In the genomic region with DNA sequence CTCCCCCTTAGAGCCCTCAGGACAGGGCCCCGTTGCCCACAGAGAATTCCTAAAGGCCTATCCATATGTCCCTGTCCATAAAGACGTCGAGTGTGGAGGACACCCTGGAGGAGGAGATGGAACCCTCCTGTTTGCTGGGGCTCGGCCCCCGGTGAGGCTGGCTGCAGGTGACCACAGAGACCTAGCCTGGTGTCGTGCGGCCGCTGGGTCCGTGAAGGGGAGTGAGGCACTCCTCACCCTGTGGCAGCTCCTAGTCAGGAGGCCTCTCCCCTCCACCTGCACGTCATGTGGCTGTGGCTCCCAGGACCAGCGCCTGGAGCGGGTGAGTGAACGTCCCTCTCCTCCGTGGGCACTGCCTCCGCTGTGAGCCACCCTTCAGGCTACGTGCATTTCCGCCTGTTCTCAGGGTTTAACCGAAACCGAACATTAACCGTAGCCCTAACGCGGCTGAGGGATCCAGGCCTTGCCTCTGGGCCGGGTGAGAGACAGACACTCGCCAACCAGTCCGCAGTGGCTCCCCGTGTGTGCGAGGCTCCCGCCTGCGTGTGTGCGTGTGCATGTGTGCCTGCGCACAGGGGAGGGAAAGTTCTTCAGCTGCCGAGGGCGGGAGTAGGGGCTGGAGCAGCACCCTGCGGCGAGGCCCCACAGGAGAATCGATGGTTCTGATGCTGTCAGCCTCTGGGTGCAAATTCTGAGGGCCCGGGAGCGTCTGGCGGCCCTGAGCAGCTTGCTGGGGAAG, we compare ENCODE assay signal across 8 cellular contexts. TPM values are rescaled to one million over a fixed set of nuclear protein-coding genes. Genes with fewer than 3 reads are reported as not detected.
DNase-seq lines count a peak whose midpoint lies in the region; ATAC-seq, FAIRE-seq and TF ChIP-seq lines count a peak whose summit lies in the region.
"Had no signal": no experiment of that assay in that cellular context is flagged by ENCODE, and none has a peak within 500 bp of the region (broad histone marks: within the 10 kb centered on the region; RNA-seq: fewer than 3 reads in every experiment).

No MANE protein-coding gene starts in this region.

- BruUV-seq in endothelial cell of umbilical vein (replicated peaks; lab: Mats Ljungman, UMichigan): no TSS peak
- no TSS peak for BruUV-seq in A673 (replicated peaks; lab: Mats Ljungman, UMichigan)

- H3K4me2 ChIP-seq in endothelial cell of umbilical vein (ENCODE audit: insufficient read depth, low read length) (no peak overlapping the region), GM23248 (ENCODE audit: unreplicated experiment) (no peak overlapping the region)

- CTCF ChIA-PET in endothelial cell of umbilical vein (lab: Charles Lee) (interaction anchor here (0.6 to 15.2 kb wide), 18 partner anchors 8 to 748 kb away, joined by 3 to 412 read pairs (median 5); partner anchors contain the start of genes C20orf204, OPRL1, PRPF6 and PTK6), A673 (lab: Charles Lee) (interaction anchor here (0.8 to 1.0 kb wide), 2 partner anchors 10 to 77 kb away, joined by 3 read pairs; no protein-coding TSS in a partner anchor)

- no peaks in the 10 kb centered on the region for H3F3A ChIP-seq in GM23248 (ENCODE audit: insufficient read depth)

- ATAC-seq in GM21423 (IDR thresholded peaks at IDR 0.05; ENCODE audit: unreplicated experiment) (peak; percentile 8), RWPE2 (ENCODE audit: low read depth) (no peak)

- H2AFZ ChIP-seq in endothelial cell of umbilical vein (ENCODE audit: low read depth, low read length) (peak overlapping the region; percentile 59), GM23248 (no peak overlapping the region)

- TF ChIP-seq CTCF in RWPE2 (IDR thresholded peaks at IDR 0.05; ENCODE audit: poor library complexity, severe bottlenecking) (no peak), endothelial cell of umbilical vein (IDR thresholded peaks at IDR 0.05; ENCODE audit: extremely low read depth in 1 of 2, insufficient read depth in 1 of 2, low read depth in 1 of 2, low read length in 2 of 2) (no peak), spleen (IDR thresholded peaks at IDR 0.05 in 8 of 11, conservative IDR thresholded peaks at IDR 0.05 in 3 of 11) (no peak), A673 (conservative IDR thresholded peaks at IDR 0.05; ENCODE audit: low read depth, low read length) (no peak)

- dilution Hi-C loops in endothelial cell of umbilical vein (cut with MboI; ENCODE audit: extremely low pct_ligation_motif_present, low sequenced_read_pairs): no loop called here

- no peaks in the 10 kb centered on the region for H3K79me2 ChIP-seq in endothelial cell of umbilical vein (ENCODE audit: control insufficient read depth, insufficient read depth, low read length)
- H3K79me2 ChIP-seq in GM23248 (ENCODE audit: insufficient read depth): no peaks in the 10 kb centered on the region

- no peak for FAIRE-seq in endothelial cell of umbilical vein (lab: Jason Lieb, UNC)

- H3K36me3 ChIP-seq in RWPE2 (ENCODE audit: low read depth): no peaks in the 10 kb centered on the region
- H3K36me3 ChIP-seq in endothelial cell of umbilical vein (ENCODE audit: control insufficient read depth in 2 of 2, extremely low read depth in 1 of 2, insufficient read depth in 2 of 2, low read length in 2 of 2): no peaks in the 10 kb centered on the region
- H3K36me3 ChIP-seq in spleen: no peaks in the 10 kb centered on the region
- no peaks in the 10 kb centered on the region for H3K36me3 ChIP-seq in A673 (ENCODE audit: insufficient read depth, low read length, poor library complexity, severe bottlenecking)
- H3K36me3 ChIP-seq in GM23248 (ENCODE audit: low read depth): no peaks in the 10 kb centered on the region

- in situ Hi-C loops in GM23248 (cut with MboI): no loop called here

- no peaks in the 10 kb centered on the region for H3K4me1 ChIP-seq in RWPE2 (ENCODE audit: insufficient read depth, poor library complexity, severe bottlenecking)
- H3K4me1 ChIP-seq in endothelial cell of umbilical vein (ENCODE audit: control insufficient read depth, extremely low read depth, insufficient read depth, low read length): peaks cover 56% of the 10 kb centered on the region
- H3K4me1 ChIP-seq in spleen: peaks cover 12 to 70% (median 60%) of the 10 kb centered on the region in 6 donors
- H3K4me1 ChIP-seq in A673 (ENCODE audit: insufficient read depth, low read length, poor library complexity, severe bottlenecking): peaks cover 5% of the 10 kb centered on the region
- H3K4me1 ChIP-seq in GM23248 (ENCODE audit: insufficient read depth): no peaks in the 10 kb centered on the region

- no peaks in the 10 kb centered on the region for H3K9me1 ChIP-seq in endothelial cell of umbilical vein (replicated peaks; ENCODE audit: control insufficient read depth, extremely low read depth, insufficient read depth, low read length)

- POLR2A ChIA-PET in endothelial cell of umbilical vein (lab: Charles Lee) (interaction anchor here (0.7 to 1.9 kb wide), 4 partner anchors 10 to 77 kb away, joined by 3 to 9 read pairs (median 4); no protein-coding TSS in a partner anchor), A673 (lab: Charles Lee; ENCODE audit: low non-redundant PET) (no interaction called here)

- 45 to 58% (median 55%) methylated on average over 23 to 39 of the region's 39 CpGs for WGBS in spleen, 5 donors
- 60 to 71% methylated on average over 33 to 39 of the region's 39 CpGs for WGBS in GM23248 (ENCODE audit: low coverage in 1 of 2, low lambda C conversion rate in 2 of 2, missing lambda C conversion rate in 2 of 2), 2 experiments

- H4K20me1 ChIP-seq in endothelial cell of umbilical vein (replicated peaks; ENCODE audit: control insufficient read depth, extremely low read depth, insufficient read depth, low read length) (no peaks in the 10 kb centered on the region), GM23248 (ENCODE audit: insufficient read depth) (no peaks in the 10 kb centered on the region)

- no peak overlapping the region for H3K4me3 ChIP-seq in RWPE2 (ENCODE audit: severe bottlenecking)
- no peak overlapping the region for H3K4me3 ChIP-seq in endothelial cell of umbilical vein (replicated peaks in 1 of 3; ENCODE audit: insufficient read depth in 1 of 3, low read depth in 1 of 3, low read length in 3 of 3)
- H3K4me3 ChIP-seq in spleen: peak overlapping the region in 6 of 8 donors; percentile 8 to 57 (median 25)
- H3K4me3 ChIP-seq in A673 (ENCODE audit: low read depth, low read length, poor library complexity, severe bottlenecking): no peak overlapping the region
- no peak overlapping the region for H3K4me3 ChIP-seq in GM23248

- DNase-seq in RWPE2 (ENCODE audit: low spot score): peak; percentile 82
- peak; percentile 60 for DNase-seq in endothelial cell of umbilical vein (ENCODE audit: low read depth, low spot score)
- DNase-seq in spleen: peak; percentile 83
- DNase-seq in A673 (ENCODE audit: low spot score): no peak
- DNase-seq in GM23248: no peak
- DNase-seq in amniotic stem cell (lab: John Stamatoyannopoulos, UW): no peak
- DNase-seq: T1000 had no signal

- no peaks in the 10 kb centered on the region for H3K9me2 ChIP-seq in GM23248 (ENCODE audit: insufficient read depth)

- intact Hi-C loops in endothelial cell of umbilical vein (cut with micrococcal nuclease) (loop anchor here (1.0 to 10.0 kb wide), 5 partner anchors 18 to 518 kb away; partner anchors contain the start of genes DNAJC5, PRPF6 and UCKL1), spleen (cut with DNase I; ENCODE audit: low total_unique reads) (no loop called here), A673 (cut with micrococcal nuclease; ENCODE audit: unreplicated experiment) (no loop called here)

- H3K27me3 ChIP-seq in RWPE2 (ENCODE audit: insufficient read depth, poor library complexity, severe bottlenecking): no peaks in the 10 kb centered on the region
- H3K27me3 ChIP-seq in endothelial cell of umbilical vein (ENCODE audit: control insufficient read depth in 2 of 2, insufficient read depth in 2 of 2, low read length in 2 of 2): no peaks in the 10 kb centered on the region
- peaks cover 0 to 53% (median 0%) of the 10 kb centered on the region in 7 donors for H3K27me3 ChIP-seq in spleen (replicated peaks in 1 of 7)
- no peaks in the 10 kb centered on the region for H3K27me3 ChIP-seq in A673 (replicated peaks; ENCODE audit: insufficient read depth, low read depth, low read length, poor library complexity)
- H3K27me3 ChIP-seq in GM23248 (replicated peaks; ENCODE audit: insufficient read depth): no peaks in the 10 kb centered on the region

- TF ChIP-seq POLR2A in endothelial cell of umbilical vein (IDR thresholded peaks at IDR 0.05; ENCODE audit: low read depth, low read length) (no peak), spleen (IDR thresholded peaks at IDR 0.05) (no peak)

- H3K27ac ChIP-seq in RWPE2 (ENCODE audit: poor library complexity, severe bottlenecking): no peak overlapping the region
- H3K27ac ChIP-seq in endothelial cell of umbilical vein (ENCODE audit: insufficient read depth, low read depth, low read length): peak overlapping the region; percentile 40
- H3K27ac ChIP-seq in spleen: peak overlapping the region; percentile 67 to 91 (median 85)
- no peak overlapping the region for H3K27ac ChIP-seq in A673 (ENCODE audit: low read depth, low read length, poor library complexity, severe bottlenecking)
- no peak overlapping the region for H3K27ac ChIP-seq in GM23248

- H3K9ac ChIP-seq in endothelial cell of umbilical vein (replicated peaks; ENCODE audit: extremely low read depth, insufficient read depth, low read length) (peak overlapping the region; percentile 5), GM23248 (no peak overlapping the region)

- H3K9me3 ChIP-seq in RWPE2 (ENCODE audit: severe bottlenecking) (no peaks in the 10 kb centered on the region), endothelial cell of umbilical vein (replicated peaks; ENCODE audit: control insufficient read depth, insufficient read depth, low read length) (no peaks in the 10 kb centered on the region), spleen (no peaks in the 10 kb centered on the region), A673 (ENCODE audit: low read depth, low read length, poor library complexity, severe bottlenecking) (no peaks in the 10 kb centered on the region), GM23248 (ENCODE audit: low read depth) (no peaks in the 10 kb centered on the region)

RNA-seq across cellular contexts. Expression of gene TCEA2, which starts 5.9 kb away (rescaled TPM):
- total RNA-seq in endothelial cell of umbilical vein: 65.5 and 71.3 TPM in 2 replicates
- polyA plus RNA-seq in endothelial cell of umbilical vein: 53.1 and 56.0 TPM in 2 replicates
- polyA plus RNA-seq in endothelial cell of umbilical vein (2011; cell fraction: cytosol; rRNA removed): 37.0 and 47.4 TPM in 2 replicates
- polyA plus RNA-seq in endothelial cell of umbilical vein (2011; cell fraction: nucleus; rRNA removed): 97.1 and 136 TPM in 2 replicates
- polyA plus RNA-seq in endothelial cell of umbilical vein (2012): 46.9 and 80.2 TPM in 2 replicates
- 24.5 and 35.3 TPM in 2 replicates for polyA minus RNA-seq in endothelial cell of umbilical vein
- 19.4 TPM for polyA minus RNA-seq in endothelial cell of umbilical vein (2011; cell fraction: cytosol; rRNA and poly(A)+ RNA removed)
- 15.8 and 34.4 TPM in 2 replicates for polyA minus RNA-seq in endothelial cell of umbilical vein (2011; cell fraction: nucleus; rRNA and poly(A)+ RNA removed)
- 10 to 100 TPM; 18.6 to 60.8 (median 45.0) TPM for total RNA-seq in spleen
- polyA plus RNA-seq in spleen: 10 to 100 TPM; 35.9 to 47.5 (median 41.5) TPM
- 35.0 and 41.3 TPM in 2 replicates for total RNA-seq in A673 (2021)
- total RNA-seq in GM23248 (2014; rRNA removed; shearing (Covaris generic)): 34.3 and 39.2 TPM in 2 replicates
- 67.9 and 70.7 TPM in 2 replicates for polyA plus RNA-seq in GM23248 (2016; fragmentation: Nextera tagmentation; extraction: Ambion mirVana)

RNA-seq across cellular contexts. Expression of gene SOX18, which starts 7.6 kb away (rescaled TPM):
- total RNA-seq in endothelial cell of umbilical vein: 175 and 211 TPM in 2 replicates
- 20.9 and 21.8 TPM in 2 replicates for polyA plus RNA-seq in endothelial cell of umbilical vein
- polyA plus RNA-seq in endothelial cell of umbilical vein (2011; cell fraction: cytosol; rRNA removed): 10.8 and 19.2 TPM in 2 replicates
- polyA plus RNA-seq in endothelial cell of umbilical vein (2011; cell fraction: nucleus; rRNA removed): 9.0 and 10.9 TPM in 2 replicates
- 23.0 and 49.2 TPM in 2 replicates for polyA plus RNA-seq in endothelial cell of umbilical vein (2012)
- polyA minus RNA-seq in endothelial cell of umbilical vein: 3.7 and 6.5 TPM in 2 replicates
- 2.9 TPM for polyA minus RNA-seq in endothelial cell of umbilical vein (2011; cell fraction: cytosol; rRNA and poly(A)+ RNA removed)
- 4.4 and 13.0 TPM in 2 replicates for polyA minus RNA-seq in endothelial cell of umbilical vein (2011; cell fraction: nucleus; rRNA and poly(A)+ RNA removed)
- 10 to 100 TPM; 12.1 to 63.1 (median 42.0) TPM for total RNA-seq in spleen
- 10 to 100 TPM in 2 of 3 donors, 1 to 10 TPM in 1; 7.3 to 25.5 (median 22.3) TPM for polyA plus RNA-seq in spleen
- total RNA-seq in A673 (2021): 0.30 and 0.70 TPM in 2 replicates
- not detected in 2 replicates for total RNA-seq in GM23248 (2014; rRNA removed; shearing (Covaris generic))
- not detected in 2 replicates for polyA plus RNA-seq in GM23248 (2016; fragmentation: Nextera tagmentation; extraction: Ambion mirVana)

RNA-seq across cellular contexts. Expression of gene C20orf204, which starts 21.1 kb away (rescaled TPM):
- total RNA-seq in endothelial cell of umbilical vein (5.8 and 6.0 TPM in 2 replicates), spleen (1 to 10 TPM in 5 of 7 donors, under 1 TPM in 2; 0.85 to 3.4 (median 2.0) TPM), A673 (2021) (2.4 and 2.5 TPM in 2 replicates)
- polyA plus RNA-seq in endothelial cell of umbilical vein (2.8 and 4.5 TPM in 2 replicates), spleen (1 to 10 TPM; 1.5 to 3.9 (median 1.9) TPM), GM23248 (2016; fragmentation: Nextera tagmentation; extraction: Ambion mirVana) (0.09 and 0.14 TPM in 2 replicates)
- 0.79 and 1.2 TPM in 2 replicates for polyA plus RNA-seq in endothelial cell of umbilical vein (2011; cell fraction: cytosol; rRNA removed)
- polyA plus RNA-seq in endothelial cell of umbilical vein (2011; cell fraction: nucleus; rRNA removed): 2.4 and 2.8 TPM in 2 replicates
- polyA plus RNA-seq in endothelial cell of umbilical vein (2012): 0.66 and 1.6 TPM in 2 replicates
- 1.0 and 1.5 TPM in 2 replicates for polyA minus RNA-seq in endothelial cell of umbilical vein
- 1.7 TPM for polyA minus RNA-seq in endothelial cell of umbilical vein (2011; cell fraction: cytosol; rRNA and poly(A)+ RNA removed)
- 2.2 and 4.4 TPM in 2 replicates for polyA minus RNA-seq in endothelial cell of umbilical vein (2011; cell fraction: nucleus; rRNA and poly(A)+ RNA removed)
- total RNA-seq in GM23248 (2014; rRNA removed; shearing (Covaris generic)): 0.32 and 0.51 TPM in 2 replicates

RNA-seq across cellular contexts. Expression of gene RGS19, which starts 22.3 kb away (rescaled TPM):
- total RNA-seq in endothelial cell of umbilical vein: 27.8 and 28.3 TPM in 2 replicates
- polyA plus RNA-seq in endothelial cell of umbilical vein: 33.7 and 69.6 TPM in 2 replicates
- 21.3 and 30.8 TPM in 2 replicates for polyA plus RNA-seq in endothelial cell of umbilical vein (2011; cell fraction: cytosol; rRNA removed)
- polyA plus RNA-seq in endothelial cell of umbilical vein (2011; cell fraction: nucleus; rRNA removed): 12.0 and 13.9 TPM in 2 replicates
- polyA plus RNA-seq in endothelial cell of umbilical vein (2012): 24.7 and 27.7 TPM in 2 replicates
- 14.0 and 19.0 TPM in 2 replicates for polyA minus RNA-seq in endothelial cell of umbilical vein
- polyA minus RNA-seq in endothelial cell of umbilical vein (2011; cell fraction: cytosol; rRNA and poly(A)+ RNA removed): 16.2 TPM
- polyA minus RNA-seq in endothelial cell of umbilical vein (2011; cell fraction: nucleus; rRNA and poly(A)+ RNA removed): 4.2 and 5.7 TPM in 2 replicates
- 100 to 1,000 TPM in 4 of 7 donors, 10 to 100 TPM in 3; 91.6 to 186 (median 107) TPM for total RNA-seq in spleen
- 100 to 1,000 TPM in 1 of 3 donors, 10 to 100 TPM in 2; 80.4 to 125 (median 82.0) TPM for polyA plus RNA-seq in spleen
- 14.4 and 16.4 TPM in 2 replicates for total RNA-seq in A673 (2021)
- total RNA-seq in GM23248 (2014; rRNA removed; shearing (Covaris generic)): 7.0 and 13.2 TPM in 2 replicates
- 18.7 and 20.9 TPM in 2 replicates for polyA plus RNA-seq in GM23248 (2016; fragmentation: Nextera tagmentation; extraction: Ambion mirVana)

RNA-seq across cellular contexts. Expression of gene OPRL1, which starts 22.8 kb away (rescaled TPM):
- total RNA-seq in endothelial cell of umbilical vein (1.9 and 2.2 TPM in 2 replicates), spleen (1 to 10 TPM; 3.7 to 7.9 (median 5.1) TPM), A673 (2021) (0.32 and 0.46 TPM in 2 replicates)
- polyA plus RNA-seq in endothelial cell of umbilical vein (2.0 and 2.6 TPM in 2 replicates), spleen (1 to 10 TPM; 1.9 to 4.9 (median 2.5) TPM), GM23248 (2016; fragmentation: Nextera tagmentation; extraction: Ambion mirVana) (0.35 and 0.53 TPM in 2 replicates)
- 1.3 and 1.8 TPM in 2 replicates for polyA plus RNA-seq in endothelial cell of umbilical vein (2011; cell fraction: cytosol; rRNA removed)
- 1.8 and 2.3 TPM in 2 replicates for polyA plus RNA-seq in endothelial cell of umbilical vein (2011; cell fraction: nucleus; rRNA removed)
- 2.3 and 5.2 TPM in 2 replicates for polyA plus RNA-seq in endothelial cell of umbilical vein (2012)
- 2.3 and 3.7 TPM in 2 replicates for polyA minus RNA-seq in endothelial cell of umbilical vein
- polyA minus RNA-seq in endothelial cell of umbilical vein (2011; cell fraction: cytosol; rRNA and poly(A)+ RNA removed): not detected
- polyA minus RNA-seq in endothelial cell of umbilical vein (2011; cell fraction: nucleus; rRNA and poly(A)+ RNA removed): 0.43 and 0.91 TPM in 2 replicates
- 0.86 and 1.1 TPM in 2 replicates for total RNA-seq in GM23248 (2014; rRNA removed; shearing (Covaris generic))

Comparison
In these comparisons a context has a peak if more than half of its experiments do, and no peak if none do; other contexts are left out.
1. DNase-seq: peak in RWPE2 (single experiment), endothelial cell of umbilical vein (single experiment) and spleen (single experiment); none in A673 (single experiment), GM23248 (single experiment) and amniotic stem cell (single experiment).
2. H3K27ac ChIP-seq: peak in endothelial cell of umbilical vein (single experiment) and spleen (8 of 8); none in RWPE2 (single experiment), A673 (single experiment) and GM23248 (single experiment).
3. H3K4me3 ChIP-seq: peak in spleen (6 of 8); none in RWPE2 (single experiment), endothelial cell of umbilical vein (0 of 3), A673 (single experiment) and GM23248 (single experiment).